ENCODE assay signal across 10 cellular contexts in genomic region chr22:46538816-46539163, GRCh38. TPM values are rescaled to one million over a fixed set of nuclear protein-coding genes. Genes with fewer than 3 reads are reported as not detected.
A peak's percentile ranks its signal among the peaks of the same experiment; 100 is the strongest.
DNase-seq lines count a peak whose midpoint lies in the region; ATAC-seq lines count a peak whose summit lies in the region.
"Had no signal": no experiment of that assay in that cellular context is flagged by ENCODE, and none has a peak within 500 bp of the region (broad histone marks: within the 10 kb centered on the region; RNA-seq: fewer than 3 reads in every experiment).

No MANE protein-coding gene starts in this region.

- peaks cover 3% of the 10 kb centered on the region; the same call in 1 of the 2 replicates for H3K4me1 ChIP-seq in iPS-20b (ENCODE audit: insufficient read depth, low read length)

- no peaks in the 10 kb centered on the region; the same call in 1 of the 2 replicates for H3K9me3 ChIP-seq in iPS-20b (ENCODE audit: insufficient read depth, low read depth, low read length)

- CTCF ChIA-PET in activated naive CD4-positive, alpha-beta T cell treated with anti-CD3 and anti-CD28 coated beads for 36 hours (lab: Charles Lee): interaction anchor here (1.3 to 6.1 kb wide), 2 partner anchors 171 to 417 kb away, joined by 7 to 57 read pairs; no protein-coding TSS in a partner anchor

- peaks cover 44% of the 10 kb centered on the region for H3K27me3 ChIP-seq in iPS-20b (ENCODE audit: insufficient read depth, low read length)

- no peaks in the 10 kb centered on the region for H3K36me3 Mint-ChIP-seq in activated naive CD4-positive, alpha-beta T cell treated with anti-CD3 and anti-CD28 coated beads for 36 hours (ENCODE audit: low read depth)
- no peaks in the 10 kb centered on the region for H3K36me3 Mint-ChIP-seq in activated naive CD4-positive, alpha-beta T cell treated with anti-CD3 and anti-CD28 coated beads, Interleukin-2, amount 50 U/mL, for 24 hours

- peaks cover 4% of the 10 kb centered on the region for H3K36me3 ChIP-seq in iPS-20b (ENCODE audit: insufficient read depth, low read depth, low read length)

- peaks cover 8% of the 10 kb centered on the region for H3K4me1 Mint-ChIP-seq in activated naive CD4-positive, alpha-beta T cell treated with anti-CD3 and anti-CD28 coated beads for 36 hours (ENCODE audit: low read depth)
- H3K4me1 Mint-ChIP-seq in activated naive CD4-positive, alpha-beta T cell treated with anti-CD3 and anti-CD28 coated beads, Interleukin-2, amount 50 U/mL, for 24 hours: peaks cover 11% of the 10 kb centered on the region

- peaks cover 35% of the 10 kb centered on the region for H3K27me3 Mint-ChIP-seq in activated naive CD4-positive, alpha-beta T cell treated with anti-CD3 and anti-CD28 coated beads for 36 hours (ENCODE audit: low read depth)
- H3K27me3 Mint-ChIP-seq in activated naive CD4-positive, alpha-beta T cell treated with anti-CD3 and anti-CD28 coated beads, Interleukin-2, amount 50 U/mL, for 24 hours: peaks cover 19% of the 10 kb centered on the region

- H3K9me3 Mint-ChIP-seq in activated naive CD4-positive, alpha-beta T cell treated with anti-CD3 and anti-CD28 coated beads for 36 hours: no peaks in the 10 kb centered on the region
- H3K9me3 Mint-ChIP-seq in activated naive CD4-positive, alpha-beta T cell treated with anti-CD3 and anti-CD28 coated beads, Interleukin-2, amount 50 U/mL, for 24 hours: no peaks in the 10 kb centered on the region
- H3K9me3 Mint-ChIP-seq: stimulated activated naive CD8-positive, alpha-beta T cell treated with anti-CD3 and anti-CD28 coated beads, Interleukin-15, Interleukin-2, amounts not matched to agents 100 ng/mL and 50 ng/mL, for 24 hours had no signal

- no peak for ATAC-seq in GM21619 (IDR thresholded peaks at IDR 0.05; ENCODE audit: unreplicated experiment)

- no peak overlapping the region for H3K9ac ChIP-seq in iPS-20b (ENCODE audit: low read depth, low read length)

- intact Hi-C loops in activated naive CD4-positive, alpha-beta T cell treated with anti-CD3 and anti-CD28 coated beads for 36 hours (cut with micrococcal nuclease): no loop called here

- peak; percentile 15 for DNase-seq in activated naive CD4-positive, alpha-beta T cell treated with anti-CD3 and anti-CD28 coated beads for 36 hours
- DNase-seq in activated naive CD4-positive, alpha-beta T cell treated with anti-CD3 and anti-CD28 coated beads, Interleukin-2, amount 50 U/mL, for 16 hours: no peak
- DNase-seq in superior temporal gyrus (ENCODE audit: extremely low spot score) (peak; percentile 18), NCI-H1048 (lab: John Stamatoyannopoulos, UW) (no peak), activated gamma-delta T cell treated with Interleukin-2 at 50 U/mL for 16 hours (no peak)
- DNase-seq: NCI-H2029 had no signal

- no peak overlapping the region for H3K27ac ChIP-seq in iPS-20b (ENCODE audit: low read length)

- no peak overlapping the region for H3K27ac Mint-ChIP-seq in activated naive CD4-positive, alpha-beta T cell treated with anti-CD3 and anti-CD28 coated beads for 36 hours
- no peak overlapping the region for H3K27ac Mint-ChIP-seq in activated naive CD4-positive, alpha-beta T cell treated with anti-CD3 and anti-CD28 coated beads, Interleukin-2, amount 50 U/mL, for 24 hours
- H3K27ac Mint-ChIP-seq: stimulated activated naive CD8-positive, alpha-beta T cell treated with anti-CD3 and anti-CD28 coated beads, Interleukin-15, Interleukin-2, amounts not matched to agents 100 ng/mL and 50 ng/mL, for 24 hours had no signal

- H3K4me3 ChIP-seq in iPS-20b (ENCODE audit: low read length): peak overlapping the region; percentile 55; the same call in 1 of the 2 replicates

- H3K4me3 Mint-ChIP-seq in activated naive CD4-positive, alpha-beta T cell treated with anti-CD3 and anti-CD28 coated beads for 36 hours: no peak overlapping the region
- peak overlapping the region; percentile 59 for H3K4me3 Mint-ChIP-seq in activated naive CD4-positive, alpha-beta T cell treated with anti-CD3 and anti-CD28 coated beads, Interleukin-2, amount 50 U/mL, for 24 hours

RNA-seq across cellular contexts. Expression of gene CELSR1, which starts 1.4 kb away (rescaled TPM):
- under 1 TPM; 0.17 to 0.25 TPM for total RNA-seq in activated naive CD4-positive, alpha-beta T cell treated with anti-CD3 and anti-CD28 coated beads for 36 hours

Comparison
In these comparisons a context has a peak if more than half of its experiments do, and no peak if none do; other contexts are left out.
1. DNase-seq: peak in activated naive CD4-positive, alpha-beta T cell treated with anti-CD3 and anti-CD28 coated beads for 36 hours (single experiment) and superior temporal gyrus (single experiment); none in activated naive CD4-positive, alpha-beta T cell treated with anti-CD3 and anti-CD28 coated beads, Interleukin-2, amount 50 U/mL, for 16 hours (single experiment), NCI-H1048 (single experiment) and activated gamma-delta T cell treated with Interleukin-2 at 50 U/mL for 16 hours (single experiment).